ENCODE assay signal across 1 cellular context in the genomic region with DNA sequence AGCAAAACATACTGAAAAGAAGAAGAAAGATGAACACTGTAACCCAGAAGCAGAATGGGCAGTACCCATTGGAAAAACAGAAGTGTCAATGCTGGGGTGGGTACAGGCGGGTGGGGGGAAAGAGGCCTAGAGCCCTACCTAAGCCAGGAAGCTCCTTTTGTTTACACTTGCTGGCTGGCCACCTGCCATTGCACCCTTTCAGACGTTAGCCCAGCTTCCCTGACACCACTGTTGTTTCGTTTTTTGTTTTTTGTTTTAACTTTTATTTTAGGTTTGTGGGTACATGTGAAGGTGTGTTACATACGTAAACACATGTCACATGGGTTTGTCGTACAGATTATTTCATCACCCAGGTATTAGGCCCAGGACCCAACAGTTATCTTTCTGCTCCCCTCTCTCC.
TF ChIP-seq lines count a peak whose summit lies in the region.

No MANE protein-coding gene starts in this region.

TF ChIP-seq in GM12878, 131 proteins besides CTCF, POLR2A, EP300 and RAD21 (continued from another document):
- TF ChIP-seq, protein P1, sequence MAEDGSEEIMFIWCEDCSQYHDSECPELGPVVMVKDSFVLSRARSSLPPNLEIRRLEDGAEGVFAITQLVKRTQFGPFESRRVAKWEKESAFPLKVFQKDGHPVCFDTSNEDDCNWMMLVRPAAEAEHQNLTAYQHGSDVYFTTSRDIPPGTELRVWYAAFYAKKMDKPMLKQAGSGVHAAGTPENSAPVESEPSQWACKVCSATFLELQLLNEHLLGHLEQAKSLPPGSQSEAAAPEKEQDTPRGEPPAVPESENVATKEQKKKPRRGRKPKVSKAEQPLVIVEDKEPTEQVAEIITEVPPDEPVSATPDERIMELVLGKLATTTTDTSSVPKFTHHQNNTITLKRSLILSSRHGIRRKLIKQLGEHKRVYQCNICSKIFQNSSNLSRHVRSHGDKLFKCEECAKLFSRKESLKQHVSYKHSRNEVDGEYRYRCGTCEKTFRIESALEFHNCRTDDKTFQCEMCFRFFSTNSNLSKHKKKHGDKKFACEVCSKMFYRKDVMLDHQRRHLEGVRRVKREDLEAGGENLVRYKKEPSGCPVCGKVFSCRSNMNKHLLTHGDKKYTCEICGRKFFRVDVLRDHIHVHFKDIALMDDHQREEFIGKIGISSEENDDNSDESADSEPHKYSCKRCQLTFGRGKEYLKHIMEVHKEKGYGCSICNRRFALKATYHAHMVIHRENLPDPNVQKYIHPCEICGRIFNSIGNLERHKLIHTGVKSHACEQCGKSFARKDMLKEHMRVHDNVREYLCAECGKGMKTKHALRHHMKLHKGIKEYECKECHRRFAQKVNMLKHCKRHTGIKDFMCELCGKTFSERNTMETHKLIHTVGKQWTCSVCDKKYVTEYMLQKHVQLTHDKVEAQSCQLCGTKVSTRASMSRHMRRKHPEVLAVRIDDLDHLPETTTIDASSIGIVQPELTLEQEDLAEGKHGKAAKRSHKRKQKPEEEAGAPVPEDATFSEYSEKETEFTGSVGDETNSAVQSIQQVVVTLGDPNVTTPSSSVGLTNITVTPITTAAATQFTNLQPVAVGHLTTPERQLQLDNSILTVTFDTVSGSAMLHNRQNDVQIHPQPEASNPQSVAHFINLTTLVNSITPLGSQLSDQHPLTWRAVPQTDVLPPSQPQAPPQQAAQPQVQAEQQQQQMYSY (CRISPR knock-in tag; IDR thresholded peaks at IDR 0.05) = no peak
- TF ChIP-seq CREB1 (IDR thresholded peaks at IDR 0.05; ENCODE audit: low read depth) = no peak
- TF ChIP-seq CHD1 (IDR thresholded peaks at IDR 0.05; ENCODE audit: low read depth, low read length) = no peak
